In the genomic region with DNA sequence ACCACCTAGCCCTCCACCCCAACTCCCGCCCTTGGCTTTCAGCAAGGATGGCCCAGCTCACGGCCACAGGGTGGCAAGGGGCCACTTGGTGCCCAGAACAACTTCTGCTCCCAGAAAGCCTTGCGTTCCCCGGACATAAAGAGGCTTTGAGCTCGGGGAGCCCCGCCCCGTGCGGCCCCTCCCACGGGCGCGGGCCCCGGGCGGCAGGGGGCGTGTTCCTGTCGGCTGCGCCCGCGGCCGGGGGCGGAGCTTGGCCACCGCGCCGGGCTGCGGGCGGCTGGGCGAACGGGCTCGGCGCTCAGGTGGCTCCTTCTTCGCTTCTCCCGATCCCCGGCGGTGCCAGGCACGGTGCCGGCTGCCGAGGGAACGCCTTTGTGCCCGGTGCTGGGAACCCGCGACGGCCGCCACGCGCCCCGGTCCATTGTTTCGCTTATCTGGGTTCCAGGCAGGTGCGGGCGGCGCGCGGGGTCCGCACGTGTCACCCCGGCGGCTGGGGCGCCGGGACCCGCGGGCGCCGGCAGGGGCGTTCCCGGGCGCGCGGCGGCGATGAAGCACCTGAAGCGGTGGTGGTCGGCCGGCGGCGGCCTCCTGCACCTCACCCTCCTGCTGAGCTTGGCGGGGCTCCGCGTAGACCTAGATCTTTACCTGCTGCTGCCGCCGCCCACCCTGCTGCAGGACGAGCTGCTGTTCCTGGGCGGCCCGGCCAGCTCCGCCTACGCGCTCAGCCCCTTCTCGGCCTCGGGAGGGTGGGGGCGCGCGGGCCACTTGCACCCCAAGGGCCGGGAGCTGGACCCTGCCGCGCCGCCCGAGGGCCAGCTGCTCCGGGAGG, we compare ENCODE assay signal across 1 cellular context.
TF ChIP-seq lines count a peak whose summit lies in the region.

TSS of gene NFE2L3 (plus strand) at position 246 of the 829 bp plus-strand sequence. CDS start at position 547, 301 bp downstream.

TF ChIP-seq in HepG2, 621 proteins besides CTCF, POLR2A, EP300 and RAD21 (continued from another document):
- TF ChIP-seq ZNF142 (CRISPR knock-in tag; IDR thresholded peaks at IDR 0.05) (no peak), JARID2 (CRISPR knock-in tag; IDR thresholded peaks at IDR 0.05; ENCODE audit: insufficient replicate concordance) (no peak), HNRNPH1 (optimal IDR thresholded peaks at IDR 0.05; ENCODE audit: low read depth, low read length) (no peak), RFXANK (CRISPR knock-in tag; IDR thresholded peaks at IDR 0.05) (no peak)
- TF ChIP-seq, protein P1, sequence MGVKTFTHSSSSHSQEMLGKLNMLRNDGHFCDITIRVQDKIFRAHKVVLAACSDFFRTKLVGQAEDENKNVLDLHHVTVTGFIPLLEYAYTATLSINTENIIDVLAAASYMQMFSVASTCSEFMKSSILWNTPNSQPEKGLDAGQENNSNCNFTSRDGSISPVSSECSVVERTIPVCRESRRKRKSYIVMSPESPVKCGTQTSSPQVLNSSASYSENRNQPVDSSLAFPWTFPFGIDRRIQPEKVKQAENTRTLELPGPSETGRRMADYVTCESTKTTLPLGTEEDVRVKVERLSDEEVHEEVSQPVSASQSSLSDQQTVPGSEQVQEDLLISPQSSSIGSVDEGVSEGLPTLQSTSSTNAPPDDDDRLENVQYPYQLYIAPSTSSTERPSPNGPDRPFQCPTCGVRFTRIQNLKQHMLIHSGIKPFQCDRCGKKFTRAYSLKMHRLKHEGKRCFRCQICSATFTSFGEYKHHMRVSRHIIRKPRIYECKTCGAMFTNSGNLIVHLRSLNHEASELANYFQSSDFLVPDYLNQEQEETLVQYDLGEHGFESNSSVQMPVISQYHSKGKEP (CRISPR knock-in tag; IDR thresholded peaks at IDR 0.05) = no peak
